ENCODE assay signal across 8 cellular contexts in the genomic region with DNA sequence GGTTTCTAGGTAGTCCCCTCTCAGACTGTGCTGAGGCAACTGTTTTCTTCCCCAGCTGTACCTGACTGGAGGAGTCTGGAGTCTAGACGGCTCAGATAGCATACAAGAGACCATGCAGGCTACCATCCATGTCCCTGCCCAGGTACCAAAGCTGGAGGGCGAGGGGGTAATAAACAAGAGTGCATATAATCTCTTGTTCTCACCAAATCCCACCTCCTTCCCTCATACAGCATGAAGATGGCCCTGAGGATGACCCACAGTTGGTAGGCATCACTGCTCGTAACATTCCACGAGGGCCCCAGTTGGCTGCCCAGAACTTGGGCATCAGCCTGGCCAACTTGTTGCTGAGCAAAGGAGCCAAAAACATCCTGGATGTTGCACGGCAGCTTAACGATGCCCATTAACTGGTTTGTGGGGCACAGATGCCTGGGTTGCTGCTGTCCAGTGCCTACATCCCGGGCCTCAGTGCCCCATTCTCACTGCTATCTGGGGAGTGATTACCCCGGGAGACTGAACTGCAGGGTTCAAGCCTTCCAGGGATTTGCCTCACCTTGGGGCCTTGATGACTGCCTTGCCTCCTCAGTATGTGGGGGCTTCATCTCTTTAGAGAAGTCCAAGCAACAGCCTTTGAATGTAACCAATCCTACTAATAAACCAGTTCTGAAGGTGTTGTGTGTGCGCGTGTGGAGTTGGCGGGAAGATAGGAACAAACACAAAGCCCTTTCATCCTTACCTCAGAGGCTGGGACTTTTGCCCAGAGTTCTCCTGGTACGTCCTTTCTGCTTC. TPM values are rescaled to one million over a fixed set of nuclear protein-coding genes. Genes with fewer than 3 reads are reported as not detected.
DNase-seq lines count a peak whose midpoint lies in the region; ATAC-seq, FAIRE-seq and TF ChIP-seq lines count a peak whose summit lies in the region.

No MANE protein-coding gene starts in this region.

- peak overlapping the region; percentile 93 for H3K4me3 Mint-ChIP-seq in activated naive CD4-positive, alpha-beta T cell treated with anti-CD3 and anti-CD28 coated beads, Interleukin-2, amount 50 U/mL, for 24 hours
- peak overlapping the region; percentile 93 for H3K4me3 Mint-ChIP-seq in activated CD4-positive, alpha-beta memory T cell treated with anti-CD3 and anti-CD28 coated beads, Interleukin-2, amount 10 ng/mL, durations not matched to agents 7 days and 5 days

- no peak for ATAC-seq in GM21619 (IDR thresholded peaks at IDR 0.05; ENCODE audit: unreplicated experiment)

- CTCF ChIA-PET in activated CD4-positive, alpha-beta memory T cell treated with anti-CD3 and anti-CD28 coated beads, Interleukin-2, amount 10 ng/mL, durations not matched to agents 7 days and 5 days (lab: Charles Lee), result interaction anchor here (1.1 to 2.2 kb wide), 2 partner anchors 25 to 231 kb away, joined by 4 to 6 read pairs; partner anchors contain the start of gene VPS11

- no peaks in the 10 kb centered on the region for H3K9me3 Mint-ChIP-seq in activated naive CD4-positive, alpha-beta T cell treated with anti-CD3 and anti-CD28 coated beads, Interleukin-2, amount 50 U/mL, for 24 hours
- no peaks in the 10 kb centered on the region for H3K9me3 Mint-ChIP-seq in activated CD4-positive, alpha-beta memory T cell treated with anti-CD3 and anti-CD28 coated beads, Interleukin-2, amount 10 ng/mL, durations not matched to agents 7 days and 5 days

- peaks cover 5% of the 10 kb centered on the region for H3K36me3 Mint-ChIP-seq in activated naive CD4-positive, alpha-beta T cell treated with anti-CD3 and anti-CD28 coated beads, Interleukin-2, amount 50 U/mL, for 24 hours
- peaks cover 63% of the 10 kb centered on the region for H3K36me3 Mint-ChIP-seq in activated CD4-positive, alpha-beta memory T cell treated with anti-CD3 and anti-CD28 coated beads, Interleukin-2, amount 10 ng/mL, durations not matched to agents 7 days and 5 days (ENCODE audit: low read depth)

- peaks cover 0 to 6% (median 1%) of the 10 kb centered on the region in 4 donors for H3K36me3 ChIP-seq in transverse colon

- H3K27ac Mint-ChIP-seq in activated naive CD4-positive, alpha-beta T cell treated with anti-CD3 and anti-CD28 coated beads, Interleukin-2, amount 50 U/mL, for 24 hours, result peak overlapping the region; percentile 90
- H3K27ac Mint-ChIP-seq in activated CD4-positive, alpha-beta memory T cell treated with anti-CD3 and anti-CD28 coated beads, Interleukin-2, amount 10 ng/mL, durations not matched to agents 7 days and 5 days, result peak overlapping the region; percentile 85

- POLR2A ChIA-PET in activated CD4-positive, alpha-beta memory T cell treated with anti-CD3 and anti-CD28 coated beads, Interleukin-2, amount 10 ng/mL, durations not matched to agents 7 days and 5 days (lab: Charles Lee), result interaction anchor here (0.6 to 9.7 kb wide), 14 partner anchors 8 to 168 kb away, joined by 3 to 219 read pairs (median 24); partner anchors contain the start of genes C2CD2L, CBL, CENATAC and DPAGT1

- no peak for TF ChIP-seq POLR2A in transverse colon (IDR thresholded peaks at IDR 0.05)

- H3K4me1 Mint-ChIP-seq in activated naive CD4-positive, alpha-beta T cell treated with anti-CD3 and anti-CD28 coated beads, Interleukin-2, amount 50 U/mL, for 24 hours, result peaks cover 25% of the 10 kb centered on the region
- peaks cover 70% of the 10 kb centered on the region for H3K4me1 Mint-ChIP-seq in activated CD4-positive, alpha-beta memory T cell treated with anti-CD3 and anti-CD28 coated beads, Interleukin-2, amount 10 ng/mL, durations not matched to agents 7 days and 5 days

- WGBS in transverse colon (ENCODE audit: low coverage in 1 of 2), 2 donors, result 30% methylated on average over 12 of the region's 12 CpGs; no CpG with 5 or more reads in 1 of the 2 donors

- H3K4me3 ChIP-seq in iPS-11a (ENCODE audit: low read depth, low read length) (peak overlapping the region; percentile 83), transverse colon (peak overlapping the region in 2 of 4 donors; percentile 75 to 92)

- H3K27me3 ChIP-seq in transverse colon, result no peaks in the 10 kb centered on the region

- DNase-seq in activated naive CD4-positive, alpha-beta T cell treated with anti-CD3 and anti-CD28 coated beads, Interleukin-2, amount 50 U/mL, for 16 hours, result no peak
- no peak for DNase-seq in activated CD4-positive, alpha-beta memory T cell treated with anti-CD3 and anti-CD28 coated beads, Interleukin-2, amount 10 ng/mL, durations not matched to agents 7 days and 5 days
- DNase-seq in transverse colon (no peak), frontal cortex (ENCODE audit: low spot score in 2 of 2) (no peak), urothelium cell line (ENCODE audit: low spot score) (no peak)

- no peak for FAIRE-seq in frontal cortex (lab: Jason Lieb, UNC)
- no peak for FAIRE-seq in urothelium cell line (lab: Jason Lieb, UNC)

- intact Hi-C loops in transverse colon (cut with DNase I; ENCODE audit: low total_unique reads), result no loop called here

- no peaks in the 10 kb centered on the region for H3K9me3 ChIP-seq in transverse colon

- no peak for TF ChIP-seq EP300 in transverse colon (IDR thresholded peaks at IDR 0.05; ENCODE audit: low read depth)

- in situ Hi-C loops in transverse colon (cut with MboI; ENCODE audit: low pct_ligation_motif_present in 1 of 4, low pct_unique_long_range_greater_than_20kb in 1 of 4, low sequenced_read_pairs in 3 of 4), result no loop called here

- TF ChIP-seq CTCF in transverse colon (IDR thresholded peaks at IDR 0.05), result no peak

- no peaks in the 10 kb centered on the region for H3K27me3 Mint-ChIP-seq in activated naive CD4-positive, alpha-beta T cell treated with anti-CD3 and anti-CD28 coated beads, Interleukin-2, amount 50 U/mL, for 24 hours
- H3K27me3 Mint-ChIP-seq in activated CD4-positive, alpha-beta memory T cell treated with anti-CD3 and anti-CD28 coated beads, Interleukin-2, amount 10 ng/mL, durations not matched to agents 7 days and 5 days, result no peaks in the 10 kb centered on the region

- peaks cover 18 to 27% (median 20%) of the 10 kb centered on the region in 4 donors for H3K4me1 ChIP-seq in transverse colon

- peak overlapping the region; percentile 94 to 97 (median 96) for H3K27ac ChIP-seq in transverse colon

RNA-seq across cellular contexts. Expression of gene HMBS, which starts 8.4 kb away (rescaled TPM):
- 10 to 100 TPM; 17.3 to 18.8 TPM for total RNA-seq in activated CD4-positive, alpha-beta memory T cell treated with anti-CD3 and anti-CD28 coated beads, Interleukin-2, amount 10 ng/mL, durations not matched to agents 7 days and 5 days
- total RNA-seq in transverse colon (100 to 1,000 TPM in 1 of 4 donors, 10 to 100 TPM in 2, not detected in 1; 10.8 to 353 (median 21.3) TPM), frontal cortex (3.7 TPM)

RNA-seq across cellular contexts. Expression of gene DPAGT1, which starts 8.6 kb away (rescaled TPM):
- total RNA-seq in activated CD4-positive, alpha-beta memory T cell treated with anti-CD3 and anti-CD28 coated beads, Interleukin-2, amount 10 ng/mL, durations not matched to agents 7 days and 5 days, result 10 to 100 TPM; 57.3 to 58.4 TPM
- total RNA-seq in transverse colon (10 to 100 TPM in 3 of 4 donors, 1 to 10 TPM in 1; 4.5 to 63.9 (median 26.3) TPM), frontal cortex (5.3 TPM)

RNA-seq across cellular contexts. Expression of gene C2CD2L, which starts 14.1 kb away (rescaled TPM):
- 10 to 100 TPM; 28.5 to 29.2 TPM for total RNA-seq in activated CD4-positive, alpha-beta memory T cell treated with anti-CD3 and anti-CD28 coated beads, Interleukin-2, amount 10 ng/mL, durations not matched to agents 7 days and 5 days
- total RNA-seq in transverse colon (10 to 100 TPM; 11.5 to 56.9 (median 32.7) TPM), frontal cortex (11.4 TPM)

RNA-seq across cellular contexts. Expression of gene VPS11, which starts 25.5 kb away (rescaled TPM):
- 10 to 100 TPM; 30.6 to 36.1 TPM for total RNA-seq in activated CD4-positive, alpha-beta memory T cell treated with anti-CD3 and anti-CD28 coated beads, Interleukin-2, amount 10 ng/mL, durations not matched to agents 7 days and 5 days
- 100 to 1,000 TPM in 1 of 4 donors, 10 to 100 TPM in 3; 19.8 to 122 (median 31.2) TPM for total RNA-seq in transverse colon
- 26.1 TPM for total RNA-seq in frontal cortex

RNA-seq across cellular contexts. Expression of gene HINFP, which starts 28.3 kb away (rescaled TPM):
- total RNA-seq in activated CD4-positive, alpha-beta memory T cell treated with anti-CD3 and anti-CD28 coated beads, Interleukin-2, amount 10 ng/mL, durations not matched to agents 7 days and 5 days, result 10 to 100 TPM; 36.6 to 36.7 TPM
- 10 to 100 TPM; 20.7 to 63.6 (median 48.2) TPM for total RNA-seq in transverse colon
- 24.5 TPM for total RNA-seq in frontal cortex
